Comparison of ENCODE assay signal across 1 cellular context in genomic region chr20:50731055-50731929, GRCh38.
A peak's percentile ranks its signal among the peaks of the same experiment; 100 is the strongest.
TF ChIP-seq lines count a peak whose summit lies in the region.

PARD6B (plus strand) TSS chr20:50731580; CDS start chr20:50731787, 207 bp downstream.

TF ChIP-seq in H1, 55 proteins besides CTCF, POLR2A, EP300 and RAD21:
- no peak for TF ChIP-seq SAP30 (IDR thresholded peaks at IDR 0.05; ENCODE audit: insufficient read depth, insufficient replicate concordance, low read length)
- TF ChIP-seq RNF2 (IDR thresholded peaks at IDR 0.05; ENCODE audit: borderline replicate concordance, low read depth, low read length, missing control alignments, poor library complexity, severe bottlenecking), result no peak
- no peak for TF ChIP-seq CREB1 (IDR thresholded peaks at IDR 0.05)
- no peak; the same call in 1 of the 2 replicates for TF ChIP-seq SRF (IDR thresholded peaks at IDR 0.05; ENCODE audit: low read depth, low read length)
- TF ChIP-seq RFX5 (IDR thresholded peaks at IDR 0.05; ENCODE audit: borderline replicate concordance, low read depth, low read length), result no peak
- TF ChIP-seq USF2 (IDR thresholded peaks at IDR 0.05; ENCODE audit: low read length), result no peak
- peak; percentile 15 for TF ChIP-seq CTBP2 (IDR thresholded peaks at IDR 0.05; ENCODE audit: borderline replicate concordance, insufficient read depth, insufficient read length, low read length)
- TF ChIP-seq EZH2 (IDR thresholded peaks at IDR 0.05; ENCODE audit: low read depth, low read length, severe bottlenecking), result no peak
- TF ChIP-seq E2F6 (IDR thresholded peaks at IDR 0.05), result peak; percentile 2; the same call in 1 of the 2 replicates
- no peak for TF ChIP-seq HDAC6 (IDR thresholded peaks at IDR 0.05; ENCODE audit: low read depth, low read length)
- TF ChIP-seq SUZ12 (IDR thresholded peaks at IDR 0.05; ENCODE audit: low read length), result no peak; the same call in 1 of the 2 replicates
- TF ChIP-seq HDAC2 (IDR thresholded peaks at IDR 0.05; ENCODE audit: borderline replicate concordance in 1 of 2, low read depth in 2 of 2, low read length in 2 of 2), result peak; percentile 94 to 99
- TF ChIP-seq ASH2L (IDR thresholded peaks at IDR 0.05; ENCODE audit: low read length), result peak; percentile 73
- TF ChIP-seq BCL11A (IDR thresholded peaks at IDR 0.05; ENCODE audit: low read depth in 2 of 2, low read length in 2 of 2), result no peak
- TF ChIP-seq TAF7 (optimal IDR thresholded peaks at IDR 0.05; ENCODE audit: borderline replicate concordance, low read depth, low read length), result peak; percentile 71
- TF ChIP-seq POU5F1 (IDR thresholded peaks at IDR 0.05; ENCODE audit: low read depth, low read length), result no peak
- TF ChIP-seq FOSL1 (IDR thresholded peaks at IDR 0.05; ENCODE audit: insufficient read depth, low read depth, low read length), result no peak
- no peak for TF ChIP-seq ZNF274 (IDR thresholded peaks at IDR 0.05; ENCODE audit: borderline replicate concordance, extremely low read depth, low read length)
- TF ChIP-seq PHF8 (conservative IDR thresholded peaks at IDR 0.05; ENCODE audit: low read depth, low read length), result peak; percentile 75
- peak; percentile 73 for TF ChIP-seq SP1 (IDR thresholded peaks at IDR 0.05; ENCODE audit: low read depth, low read length)
- TF ChIP-seq KDM4A (IDR thresholded peaks at IDR 0.05; ENCODE audit: low read depth, low read length, severe bottlenecking), result peak; percentile 77
- TF ChIP-seq BRCA1 (IDR thresholded peaks at IDR 0.05; ENCODE audit: low read depth, low read length), result no peak
- no peak; the same call in 1 of the 2 replicates for TF ChIP-seq POLR2AphosphoS5 (IDR thresholded peaks at IDR 0.05; ENCODE audit: low read depth, low read length)
- TF ChIP-seq KDM5A (IDR thresholded peaks at IDR 0.05; ENCODE audit: low read length), result no peak
- peak; percentile 97 for TF ChIP-seq BACH1 (IDR thresholded peaks at IDR 0.05; ENCODE audit: low read length)
- no peak for TF ChIP-seq SP2 (IDR thresholded peaks at IDR 0.05; ENCODE audit: low read length)
- TF ChIP-seq CHD2 (IDR thresholded peaks at IDR 0.05; ENCODE audit: low read length), result no peak; the same call in 1 of the 2 replicates
- no peak for TF ChIP-seq ATF2 (IDR thresholded peaks at IDR 0.05; ENCODE audit: low read length)
- no peak for TF ChIP-seq CBX8 (IDR thresholded peaks at IDR 0.05; ENCODE audit: borderline replicate concordance, low read depth, low read length)
- TF ChIP-seq CEBPB (IDR thresholded peaks at IDR 0.05; ENCODE audit: low read depth, low read length), result peak; percentile 86
- TF ChIP-seq EGR1 (IDR thresholded peaks at IDR 0.05; ENCODE audit: borderline replicate concordance, low read depth, low read length), result peak; percentile 100
- peak; percentile 66 for TF ChIP-seq TBP (IDR thresholded peaks at IDR 0.05; ENCODE audit: low read depth, low read length)
- peak; percentile 97 for TF ChIP-seq RBBP5 (IDR thresholded peaks at IDR 0.05; ENCODE audit: borderline replicate concordance, low read depth, low read length)
- TF ChIP-seq TCF12 (IDR thresholded peaks at IDR 0.05; ENCODE audit: low read depth, low read length), result 0 out of 2 replicates have a peak, but pooled peaks have one; percentile 2
- no peak for TF ChIP-seq CBX5 (IDR thresholded peaks at IDR 0.05; ENCODE audit: low read depth, low read length)
- peak; percentile 13; the same call in 1 of the 2 replicates for TF ChIP-seq TEAD4 (IDR thresholded peaks at IDR 0.05; ENCODE audit: low read depth, low read length)
- TF ChIP-seq TAF1 (IDR thresholded peaks at IDR 0.05; ENCODE audit: low read depth, low read length), result peak; percentile 50
- no peak; the same call in 1 of the 2 replicates for TF ChIP-seq SP4 (IDR thresholded peaks at IDR 0.05; ENCODE audit: low read length)
- peak; percentile 78 for TF ChIP-seq NRF1 (IDR thresholded peaks at IDR 0.05; ENCODE audit: low read depth, low read length)
- TF ChIP-seq SIN3A (conservative IDR thresholded peaks at IDR 0.05 in 1 of 2, IDR thresholded peaks at IDR 0.05 in 1 of 2; ENCODE audit: low read depth in 1 of 2, low read length in 2 of 2), result peak; percentile 12 to 42; a peak in 1 of 4 replicates
- TF ChIP-seq KDM1A (IDR thresholded peaks at IDR 0.05; ENCODE audit: borderline replicate concordance, low read length), result no peak
- no peak for TF ChIP-seq NANOG (IDR thresholded peaks at IDR 0.05; ENCODE audit: insufficient read depth, low read depth, low read length, poor library complexity, severe bottlenecking)
- TF ChIP-seq MAX (IDR thresholded peaks at IDR 0.05), result peak; percentile 56
- TF ChIP-seq MAFK (IDR thresholded peaks at IDR 0.05; ENCODE audit: low read depth, low read length), result no peak
TF ChIP-seq in H1: peak in this region for 19.
